In the genomic region with DNA sequence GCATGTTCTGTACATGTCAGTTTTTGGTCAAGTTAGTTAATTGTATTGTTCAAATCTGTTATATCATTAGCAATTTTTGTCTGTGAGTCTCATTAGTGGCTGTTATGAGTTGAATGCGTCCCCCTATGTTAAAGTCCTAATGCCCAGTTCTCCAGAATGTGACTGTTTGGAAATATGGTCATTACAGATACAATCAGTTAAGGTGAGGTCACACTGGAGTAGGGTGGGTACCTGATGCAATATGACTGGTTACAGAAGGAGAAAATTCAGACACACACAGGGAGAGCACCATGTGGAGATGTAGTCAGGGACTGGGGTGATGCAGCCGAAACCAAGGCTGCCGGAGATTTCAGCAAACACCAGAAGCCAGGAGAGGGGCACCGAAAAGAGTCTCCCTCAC, we compare ENCODE assay signal across 1 cellular context.
A peak's percentile ranks its signal among the peaks of the same experiment; 100 is the strongest.
TF ChIP-seq lines count a peak whose summit lies in the region.

No MANE protein-coding gene starts in this region.

TF ChIP-seq in K562, 482 proteins besides CTCF, POLR2A, EP300 and RAD21:
- TF ChIP-seq ATF7 (IDR thresholded peaks at IDR 0.05) = peak; percentile 62; the same call in 1 of the 2 replicates
- TF ChIP-seq MTA1 (IDR thresholded peaks at IDR 0.05; ENCODE audit: borderline replicate concordance) = no peak
- no peak for TF ChIP-seq MCM7 (IDR thresholded peaks at IDR 0.05)
- TF ChIP-seq IFI16 (CRISPR knock-in tag; IDR thresholded peaks at IDR 0.05) = no peak
- TF ChIP-seq ZC3H11A (IDR thresholded peaks at IDR 0.05; ENCODE audit: low read depth, low read length) = no peak
- TF ChIP-seq, protein P1, sequence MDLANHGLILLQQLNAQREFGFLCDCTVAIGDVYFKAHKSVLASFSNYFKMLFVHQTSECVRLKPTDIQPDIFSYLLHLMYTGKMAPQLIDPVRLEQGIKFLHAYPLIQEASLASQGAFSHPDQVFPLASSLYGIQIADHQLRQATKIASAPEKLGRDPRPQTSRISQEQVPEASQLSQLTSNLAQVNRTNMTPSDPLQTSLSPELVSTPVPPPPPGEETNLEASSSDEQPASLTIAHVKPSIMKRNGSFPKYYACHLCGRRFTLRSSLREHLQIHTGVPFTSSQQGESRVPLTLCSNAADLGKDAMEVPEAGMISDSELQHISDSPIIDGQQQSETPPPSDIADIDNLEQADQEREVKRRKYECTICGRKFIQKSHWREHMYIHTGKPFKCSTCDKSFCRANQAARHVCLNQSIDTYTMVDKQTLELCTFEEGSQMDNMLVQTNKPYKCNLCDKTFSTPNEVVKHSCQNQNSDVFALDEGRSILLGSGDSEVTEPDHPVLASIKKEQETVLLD (IDR thresholded peaks at IDR 0.05) = no peak
- TF ChIP-seq ZBTB7A (IDR thresholded peaks at IDR 0.05; ENCODE audit: borderline replicate concordance, control insufficient read depth, low read depth, low read length) = no peak
- TF ChIP-seq, protein P2, sequence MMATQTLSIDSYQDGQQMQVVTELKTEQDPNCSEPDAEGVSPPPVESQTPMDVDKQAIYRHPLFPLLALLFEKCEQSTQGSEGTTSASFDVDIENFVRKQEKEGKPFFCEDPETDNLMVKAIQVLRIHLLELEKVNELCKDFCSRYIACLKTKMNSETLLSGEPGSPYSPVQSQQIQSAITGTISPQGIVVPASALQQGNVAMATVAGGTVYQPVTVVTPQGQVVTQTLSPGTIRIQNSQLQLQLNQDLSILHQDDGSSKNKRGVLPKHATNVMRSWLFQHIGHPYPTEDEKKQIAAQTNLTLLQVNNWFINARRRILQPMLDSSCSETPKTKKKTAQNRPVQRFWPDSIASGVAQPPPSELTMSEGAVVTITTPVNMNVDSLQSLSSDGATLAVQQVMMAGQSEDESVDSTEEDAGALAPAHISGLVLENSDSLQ (IDR thresholded peaks at IDR 0.05) = no peak
- TF ChIP-seq JUN (IDR thresholded peaks at IDR 0.05; ENCODE audit: borderline replicate concordance, low read depth, low read length) = no peak
- no peak for TF ChIP-seq JUN (CRISPR knock-in tag; IDR thresholded peaks at IDR 0.05; ENCODE audit: borderline replicate concordance)
- TF ChIP-seq, protein P3, sequence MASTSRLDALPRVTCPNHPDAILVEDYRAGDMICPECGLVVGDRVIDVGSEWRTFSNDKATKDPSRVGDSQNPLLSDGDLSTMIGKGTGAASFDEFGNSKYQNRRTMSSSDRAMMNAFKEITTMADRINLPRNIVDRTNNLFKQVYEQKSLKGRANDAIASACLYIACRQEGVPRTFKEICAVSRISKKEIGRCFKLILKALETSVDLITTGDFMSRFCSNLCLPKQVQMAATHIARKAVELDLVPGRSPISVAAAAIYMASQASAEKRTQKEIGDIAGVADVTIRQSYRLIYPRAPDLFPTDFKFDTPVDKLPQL (IDR thresholded peaks at IDR 0.05; ENCODE audit: extremely low read depth, insufficient read length) = no peak
- TF ChIP-seq ZZZ3 (IDR thresholded peaks at IDR 0.05) = no peak
- TF ChIP-seq RBFOX2 (IDR thresholded peaks at IDR 0.05; ENCODE audit: low read depth, low read length) = 0 out of 2 replicates have a peak, but pooled peaks have one; percentile 19
- TF ChIP-seq, protein P4, sequence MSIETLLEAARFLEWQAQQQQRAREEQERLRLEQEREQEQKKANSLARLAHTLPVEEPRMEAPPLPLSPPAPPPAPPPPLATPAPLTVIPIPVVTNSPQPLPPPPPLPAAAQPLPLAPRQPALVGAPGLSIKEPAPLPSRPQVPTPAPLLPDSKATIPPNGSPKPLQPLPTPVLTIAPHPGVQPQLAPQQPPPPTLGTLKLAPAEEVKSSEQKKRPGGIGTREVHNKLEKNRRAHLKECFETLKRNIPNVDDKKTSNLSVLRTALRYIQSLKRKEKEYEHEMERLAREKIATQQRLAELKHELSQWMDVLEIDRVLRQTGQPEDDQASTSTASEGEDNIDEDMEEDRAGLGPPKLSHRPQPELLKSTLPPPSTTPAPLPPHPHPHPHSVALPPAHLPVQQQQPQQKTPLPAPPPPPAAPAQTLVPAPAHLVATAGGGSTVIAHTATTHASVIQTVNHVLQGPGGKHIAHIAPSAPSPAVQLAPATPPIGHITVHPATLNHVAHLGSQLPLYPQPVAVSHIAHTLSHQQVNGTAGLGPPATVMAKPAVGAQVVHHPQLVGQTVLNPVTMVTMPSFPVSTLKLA (conservative IDR thresholded peaks at IDR 0.05) = no peak
- TF ChIP-seq, protein P5, sequence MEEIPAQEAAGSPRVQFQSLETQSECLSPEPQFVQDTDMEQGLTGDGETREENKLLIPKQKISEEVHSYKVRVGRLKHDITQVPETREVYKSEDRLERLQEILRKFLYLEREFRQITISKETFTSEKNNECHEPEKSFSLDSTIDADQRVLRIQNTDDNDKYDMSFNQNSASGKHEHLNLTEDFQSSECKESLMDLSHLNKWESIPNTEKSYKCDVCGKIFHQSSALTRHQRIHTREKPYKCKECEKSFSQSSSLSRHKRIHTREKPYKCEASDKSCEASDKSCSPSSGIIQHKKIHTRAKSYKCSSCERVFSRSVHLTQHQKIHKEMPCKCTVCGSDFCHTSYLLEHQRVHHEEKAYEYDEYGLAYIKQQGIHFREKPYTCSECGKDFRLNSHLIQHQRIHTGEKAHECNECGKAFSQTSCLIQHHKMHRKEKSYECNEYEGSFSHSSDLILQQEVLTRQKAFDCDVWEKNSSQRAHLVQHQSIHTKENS (CRISPR knock-in tag; IDR thresholded peaks at IDR 0.05) = no peak
- TF ChIP-seq SMAD1 (IDR thresholded peaks at IDR 0.05; ENCODE audit: low read depth, low read length, partially characterized antibody) = no peak
- peak; percentile 49; the same call in 1 of the 2 replicates for TF ChIP-seq CEBPG (CRISPR knock-in tag; IDR thresholded peaks at IDR 0.05)
- peak in 1 of 2 experiments; percentile 45; a peak in 2 of 4 replicates for TF ChIP-seq CEBPG (tag; conservative IDR thresholded peaks at IDR 0.05 in 1 of 2, IDR thresholded peaks at IDR 0.05 in 1 of 2)
- no peak for TF ChIP-seq XRCC3 (IDR thresholded peaks at IDR 0.05)
- TF ChIP-seq, protein P6, sequence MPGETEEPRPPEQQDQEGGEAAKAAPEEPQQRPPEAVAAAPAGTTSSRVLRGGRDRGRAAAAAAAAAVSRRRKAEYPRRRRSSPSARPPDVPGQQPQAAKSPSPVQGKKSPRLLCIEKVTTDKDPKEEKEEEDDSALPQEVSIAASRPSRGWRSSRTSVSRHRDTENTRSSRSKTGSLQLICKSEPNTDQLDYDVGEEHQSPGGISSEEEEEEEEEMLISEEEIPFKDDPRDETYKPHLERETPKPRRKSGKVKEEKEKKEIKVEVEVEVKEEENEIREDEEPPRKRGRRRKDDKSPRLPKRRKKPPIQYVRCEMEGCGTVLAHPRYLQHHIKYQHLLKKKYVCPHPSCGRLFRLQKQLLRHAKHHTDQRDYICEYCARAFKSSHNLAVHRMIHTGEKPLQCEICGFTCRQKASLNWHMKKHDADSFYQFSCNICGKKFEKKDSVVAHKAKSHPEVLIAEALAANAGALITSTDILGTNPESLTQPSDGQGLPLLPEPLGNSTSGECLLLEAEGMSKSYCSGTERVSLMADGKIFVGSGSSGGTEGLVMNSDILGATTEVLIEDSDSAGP (CRISPR knock-in tag; IDR thresholded peaks at IDR 0.05) = no peak
- no peak for TF ChIP-seq U2AF2 (optimal IDR thresholded peaks at IDR 0.05; ENCODE audit: low read depth, low read length)
- TF ChIP-seq, protein P7, sequence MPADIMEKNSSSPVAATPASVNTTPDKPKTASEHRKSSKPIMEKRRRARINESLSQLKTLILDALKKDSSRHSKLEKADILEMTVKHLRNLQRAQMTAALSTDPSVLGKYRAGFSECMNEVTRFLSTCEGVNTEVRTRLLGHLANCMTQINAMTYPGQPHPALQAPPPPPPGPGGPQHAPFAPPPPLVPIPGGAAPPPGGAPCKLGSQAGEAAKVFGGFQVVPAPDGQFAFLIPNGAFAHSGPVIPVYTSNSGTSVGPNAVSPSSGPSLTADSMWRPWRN (IDR thresholded peaks at IDR 0.05; ENCODE audit: low read depth) = no peak
- no peak for TF ChIP-seq TCF7 (IDR thresholded peaks at IDR 0.05; ENCODE audit: borderline replicate concordance)
- TF ChIP-seq, protein P8, sequence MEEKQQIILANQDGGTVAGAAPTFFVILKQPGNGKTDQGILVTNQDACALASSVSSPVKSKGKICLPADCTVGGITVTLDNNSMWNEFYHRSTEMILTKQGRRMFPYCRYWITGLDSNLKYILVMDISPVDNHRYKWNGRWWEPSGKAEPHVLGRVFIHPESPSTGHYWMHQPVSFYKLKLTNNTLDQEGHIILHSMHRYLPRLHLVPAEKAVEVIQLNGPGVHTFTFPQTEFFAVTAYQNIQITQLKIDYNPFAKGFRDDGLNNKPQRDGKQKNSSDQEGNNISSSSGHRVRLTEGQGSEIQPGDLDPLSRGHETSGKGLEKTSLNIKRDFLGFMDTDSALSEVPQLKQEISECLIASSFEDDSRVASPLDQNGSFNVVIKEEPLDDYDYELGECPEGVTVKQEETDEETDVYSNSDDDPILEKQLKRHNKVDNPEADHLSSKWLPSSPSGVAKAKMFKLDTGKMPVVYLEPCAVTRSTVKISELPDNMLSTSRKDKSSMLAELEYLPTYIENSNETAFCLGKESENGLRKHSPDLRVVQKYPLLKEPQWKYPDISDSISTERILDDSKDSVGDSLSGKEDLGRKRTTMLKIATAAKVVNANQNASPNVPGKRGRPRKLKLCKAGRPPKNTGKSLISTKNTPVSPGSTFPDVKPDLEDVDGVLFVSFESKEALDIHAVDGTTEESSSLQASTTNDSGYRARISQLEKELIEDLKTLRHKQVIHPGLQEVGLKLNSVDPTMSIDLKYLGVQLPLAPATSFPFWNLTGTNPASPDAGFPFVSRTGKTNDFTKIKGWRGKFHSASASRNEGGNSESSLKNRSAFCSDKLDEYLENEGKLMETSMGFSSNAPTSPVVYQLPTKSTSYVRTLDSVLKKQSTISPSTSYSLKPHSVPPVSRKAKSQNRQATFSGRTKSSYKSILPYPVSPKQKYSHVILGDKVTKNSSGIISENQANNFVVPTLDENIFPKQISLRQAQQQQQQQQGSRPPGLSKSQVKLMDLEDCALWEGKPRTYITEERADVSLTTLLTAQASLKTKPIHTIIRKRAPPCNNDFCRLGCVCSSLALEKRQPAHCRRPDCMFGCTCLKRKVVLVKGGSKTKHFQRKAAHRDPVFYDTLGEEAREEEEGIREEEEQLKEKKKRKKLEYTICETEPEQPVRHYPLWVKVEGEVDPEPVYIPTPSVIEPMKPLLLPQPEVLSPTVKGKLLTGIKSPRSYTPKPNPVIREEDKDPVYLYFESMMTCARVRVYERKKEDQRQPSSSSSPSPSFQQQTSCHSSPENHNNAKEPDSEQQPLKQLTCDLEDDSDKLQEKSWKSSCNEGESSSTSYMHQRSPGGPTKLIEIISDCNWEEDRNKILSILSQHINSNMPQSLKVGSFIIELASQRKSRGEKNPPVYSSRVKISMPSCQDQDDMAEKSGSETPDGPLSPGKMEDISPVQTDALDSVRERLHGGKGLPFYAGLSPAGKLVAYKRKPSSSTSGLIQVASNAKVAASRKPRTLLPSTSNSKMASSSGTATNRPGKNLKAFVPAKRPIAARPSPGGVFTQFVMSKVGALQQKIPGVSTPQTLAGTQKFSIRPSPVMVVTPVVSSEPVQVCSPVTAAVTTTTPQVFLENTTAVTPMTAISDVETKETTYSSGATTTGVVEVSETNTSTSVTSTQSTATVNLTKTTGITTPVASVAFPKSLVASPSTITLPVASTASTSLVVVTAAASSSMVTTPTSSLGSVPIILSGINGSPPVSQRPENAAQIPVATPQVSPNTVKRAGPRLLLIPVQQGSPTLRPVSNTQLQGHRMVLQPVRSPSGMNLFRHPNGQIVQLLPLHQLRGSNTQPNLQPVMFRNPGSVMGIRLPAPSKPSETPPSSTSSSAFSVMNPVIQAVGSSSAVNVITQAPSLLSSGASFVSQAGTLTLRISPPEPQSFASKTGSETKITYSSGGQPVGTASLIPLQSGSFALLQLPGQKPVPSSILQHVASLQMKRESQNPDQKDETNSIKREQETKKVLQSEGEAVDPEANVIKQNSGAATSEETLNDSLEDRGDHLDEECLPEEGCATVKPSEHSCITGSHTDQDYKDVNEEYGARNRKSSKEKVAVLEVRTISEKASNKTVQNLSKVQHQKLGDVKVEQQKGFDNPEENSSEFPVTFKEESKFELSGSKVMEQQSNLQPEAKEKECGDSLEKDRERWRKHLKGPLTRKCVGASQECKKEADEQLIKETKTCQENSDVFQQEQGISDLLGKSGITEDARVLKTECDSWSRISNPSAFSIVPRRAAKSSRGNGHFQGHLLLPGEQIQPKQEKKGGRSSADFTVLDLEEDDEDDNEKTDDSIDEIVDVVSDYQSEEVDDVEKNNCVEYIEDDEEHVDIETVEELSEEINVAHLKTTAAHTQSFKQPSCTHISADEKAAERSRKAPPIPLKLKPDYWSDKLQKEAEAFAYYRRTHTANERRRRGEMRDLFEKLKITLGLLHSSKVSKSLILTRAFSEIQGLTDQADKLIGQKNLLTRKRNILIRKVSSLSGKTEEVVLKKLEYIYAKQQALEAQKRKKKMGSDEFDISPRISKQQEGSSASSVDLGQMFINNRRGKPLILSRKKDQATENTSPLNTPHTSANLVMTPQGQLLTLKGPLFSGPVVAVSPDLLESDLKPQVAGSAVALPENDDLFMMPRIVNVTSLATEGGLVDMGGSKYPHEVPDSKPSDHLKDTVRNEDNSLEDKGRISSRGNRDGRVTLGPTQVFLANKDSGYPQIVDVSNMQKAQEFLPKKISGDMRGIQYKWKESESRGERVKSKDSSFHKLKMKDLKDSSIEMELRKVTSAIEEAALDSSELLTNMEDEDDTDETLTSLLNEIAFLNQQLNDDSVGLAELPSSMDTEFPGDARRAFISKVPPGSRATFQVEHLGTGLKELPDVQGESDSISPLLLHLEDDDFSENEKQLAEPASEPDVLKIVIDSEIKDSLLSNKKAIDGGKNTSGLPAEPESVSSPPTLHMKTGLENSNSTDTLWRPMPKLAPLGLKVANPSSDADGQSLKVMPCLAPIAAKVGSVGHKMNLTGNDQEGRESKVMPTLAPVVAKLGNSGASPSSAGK (IDR thresholded peaks at IDR 0.05) = no peak
- TF ChIP-seq SETDB1 (IDR thresholded peaks at IDR 0.05; ENCODE audit: low read length) = no peak
- no peak for TF ChIP-seq ASH1L (IDR thresholded peaks at IDR 0.05; ENCODE audit: borderline replicate concordance, low read depth, partially characterized antibody)
- TF ChIP-seq HDAC2 (IDR thresholded peaks at IDR 0.05) = no peak
- no peak for TF ChIP-seq FOXA1 (IDR thresholded peaks at IDR 0.05; ENCODE audit: borderline replicate concordance)
- TF ChIP-seq ZFP36 (IDR thresholded peaks at IDR 0.05; ENCODE audit: low read depth, low read length, partially characterized antibody) = no peak
- TF ChIP-seq MCM5 (IDR thresholded peaks at IDR 0.05; ENCODE audit: low read depth) = no peak
- peak; percentile 56; the same call in 1 of the 2 replicates for TF ChIP-seq JUND (IDR thresholded peaks at IDR 0.05; ENCODE audit: borderline replicate concordance, low read depth, low read length)
- TF ChIP-seq JUND (tag; IDR thresholded peaks at IDR 0.05; ENCODE audit: borderline replicate concordance, low read depth, low read length) = peak; percentile 12; the same call in 1 of the 3 replicates
- TF ChIP-seq NR2C1 (IDR thresholded peaks at IDR 0.05) = no peak
- no peak for TF ChIP-seq NR2C1 (tag; IDR thresholded peaks at IDR 0.05)
- TF ChIP-seq GATAD2A (IDR thresholded peaks at IDR 0.05) = no peak
- TF ChIP-seq RNF2 (IDR thresholded peaks at IDR 0.05) = no peak
- no peak for TF ChIP-seq ZNF212 (CRISPR knock-in tag; IDR thresholded peaks at IDR 0.05)
- TF ChIP-seq ZNF707 (CRISPR knock-in tag; conservative IDR thresholded peaks at IDR 0.05) = no peak
- TF ChIP-seq, protein P9, sequence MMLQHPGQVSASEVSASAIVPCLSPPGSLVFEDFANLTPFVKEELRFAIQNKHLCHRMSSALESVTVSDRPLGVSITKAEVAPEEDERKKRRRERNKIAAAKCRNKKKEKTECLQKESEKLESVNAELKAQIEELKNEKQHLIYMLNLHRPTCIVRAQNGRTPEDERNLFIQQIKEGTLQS (IDR thresholded peaks at IDR 0.05) = peak; percentile 68; the same call in 1 of the 2 replicates
- TF ChIP-seq, protein P9 (CRISPR knock-in tag; conservative IDR thresholded peaks at IDR 0.05) = no peak
- TF ChIP-seq KLF13 (tag; IDR thresholded peaks at IDR 0.05; ENCODE audit: borderline replicate concordance, low read depth) = no peak
